ENCODE assay signal across 22 cellular contexts in genomic region chr11:101306721-101307120, GRCh38.
"Had no signal": no experiment of that assay in that cellular context is flagged by ENCODE, and none has a peak within 500 bp of the region (broad histone marks: within the 10 kb centered on the region; RNA-seq: fewer than 3 reads in every experiment).

No MANE protein-coding gene starts in this region.

- H3K4me1 ChIP-seq: colonic mucosa, esophagus squamous epithelium, gastrocnemius medialis, heart right ventricle, left lung, lower lobe of right lung had no signal

- DNase-seq: colonic mucosa; cortex of kidney; effector CD8-positive, alpha-beta T cell; effector memory CD8-positive, alpha-beta T cell; esophagus squamous epithelium; foreskin fibroblast; foreskin melanocyte; gastrocnemius medialis; glutamatergic neuron; head of caudate nucleus; heart right ventricle; hippocampal formation; left cardiac atrium; left lung; left ventricle myocardium superior; lower lobe of right lung; mesenchymal stem cell; mucosa of descending colon; naive B cell; naive thymus-derived CD8-positive, alpha-beta T cell had no signal

- H3K36me3 ChIP-seq: colonic mucosa, esophagus squamous epithelium, gastrocnemius medialis, heart right ventricle, left lung, lower lobe of right lung had no signal

- H3K27me3 ChIP-seq: colonic mucosa, esophagus squamous epithelium, gastrocnemius medialis, heart right ventricle, left lung had no signal

- H3K9me3 ChIP-seq: colonic mucosa, esophagus squamous epithelium, gastrocnemius medialis, lower lobe of right lung, mucosa of descending colon had no signal

- H3K4me3 ChIP-seq: colonic mucosa, esophagus squamous epithelium, gastrocnemius medialis, heart right ventricle, left lung, lower lobe of right lung, mucosa of descending colon had no signal

- FAIRE-seq: endothelial cell of umbilical vein, keratinocyte had no signal
